2 cellular contexts compared by ENCODE assay signal in genomic region chr6:167294651-167295494, GRCh38.
A peak's percentile ranks its signal among the peaks of the same experiment; 100 is the strongest.
TF ChIP-seq lines count a peak whose summit lies in the region.

No MANE protein-coding gene starts in this region.

TF ChIP-seq in K562, 482 proteins besides CTCF, POLR2A, EP300 and RAD21:
- TF ChIP-seq, protein P1, sequence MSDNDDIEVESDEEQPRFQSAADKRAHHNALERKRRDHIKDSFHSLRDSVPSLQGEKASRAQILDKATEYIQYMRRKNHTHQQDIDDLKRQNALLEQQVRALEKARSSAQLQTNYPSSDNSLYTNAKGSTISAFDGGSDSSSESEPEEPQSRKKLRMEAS (CRISPR knock-in tag; IDR thresholded peaks at IDR 0.05): peak; percentile 54; the same call in 1 of the 2 replicates
- TF ChIP-seq, protein P2, sequence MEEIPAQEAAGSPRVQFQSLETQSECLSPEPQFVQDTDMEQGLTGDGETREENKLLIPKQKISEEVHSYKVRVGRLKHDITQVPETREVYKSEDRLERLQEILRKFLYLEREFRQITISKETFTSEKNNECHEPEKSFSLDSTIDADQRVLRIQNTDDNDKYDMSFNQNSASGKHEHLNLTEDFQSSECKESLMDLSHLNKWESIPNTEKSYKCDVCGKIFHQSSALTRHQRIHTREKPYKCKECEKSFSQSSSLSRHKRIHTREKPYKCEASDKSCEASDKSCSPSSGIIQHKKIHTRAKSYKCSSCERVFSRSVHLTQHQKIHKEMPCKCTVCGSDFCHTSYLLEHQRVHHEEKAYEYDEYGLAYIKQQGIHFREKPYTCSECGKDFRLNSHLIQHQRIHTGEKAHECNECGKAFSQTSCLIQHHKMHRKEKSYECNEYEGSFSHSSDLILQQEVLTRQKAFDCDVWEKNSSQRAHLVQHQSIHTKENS (CRISPR knock-in tag; IDR thresholded peaks at IDR 0.05): no peak
- peak; percentile 82; the same call in 1 of the 2 replicates for TF ChIP-seq ZNF263 (CRISPR knock-in tag; IDR thresholded peaks at IDR 0.05; ENCODE audit: borderline replicate concordance)
- TF ChIP-seq ZBTB1 (CRISPR knock-in tag; IDR thresholded peaks at IDR 0.05; ENCODE audit: borderline replicate concordance, low read depth): peak; percentile 27; the same call in 1 of the 2 replicates

TF ChIP-seq in H1, 55 proteins besides CTCF, POLR2A, EP300 and RAD21:
- TF ChIP-seq TCF12 (IDR thresholded peaks at IDR 0.05; ENCODE audit: low read depth, low read length): no peak
- no peak for TF ChIP-seq BACH1 (IDR thresholded peaks at IDR 0.05; ENCODE audit: low read length)
- TF ChIP-seq, protein P3, sequence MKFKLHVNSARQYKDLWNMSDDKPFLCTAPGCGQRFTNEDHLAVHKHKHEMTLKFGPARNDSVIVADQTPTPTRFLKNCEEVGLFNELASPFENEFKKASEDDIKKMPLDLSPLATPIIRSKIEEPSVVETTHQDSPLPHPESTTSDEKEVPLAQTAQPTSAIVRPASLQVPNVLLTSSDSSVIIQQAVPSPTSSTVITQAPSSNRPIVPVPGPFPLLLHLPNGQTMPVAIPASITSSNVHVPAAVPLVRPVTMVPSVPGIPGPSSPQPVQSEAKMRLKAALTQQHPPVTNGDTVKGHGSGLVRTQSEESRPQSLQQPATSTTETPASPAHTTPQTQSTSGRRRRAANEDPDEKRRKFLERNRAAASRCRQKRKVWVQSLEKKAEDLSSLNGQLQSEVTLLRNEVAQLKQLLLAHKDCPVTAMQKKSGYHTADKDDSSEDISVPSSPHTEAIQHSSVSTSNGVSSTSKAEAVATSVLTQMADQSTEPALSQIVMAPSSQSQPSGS (IDR thresholded peaks at IDR 0.05; ENCODE audit: low read length): no peak
- TF ChIP-seq KDM1A (IDR thresholded peaks at IDR 0.05; ENCODE audit: borderline replicate concordance, low read length): no peak
- no peak for TF ChIP-seq NANOG (IDR thresholded peaks at IDR 0.05; ENCODE audit: insufficient read depth, low read depth, low read length, poor library complexity, severe bottlenecking)
- no peak for TF ChIP-seq EZH2 (IDR thresholded peaks at IDR 0.05; ENCODE audit: low read depth, low read length, severe bottlenecking)
- TF ChIP-seq, protein P4, sequence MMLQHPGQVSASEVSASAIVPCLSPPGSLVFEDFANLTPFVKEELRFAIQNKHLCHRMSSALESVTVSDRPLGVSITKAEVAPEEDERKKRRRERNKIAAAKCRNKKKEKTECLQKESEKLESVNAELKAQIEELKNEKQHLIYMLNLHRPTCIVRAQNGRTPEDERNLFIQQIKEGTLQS (IDR thresholded peaks at IDR 0.05; ENCODE audit: insufficient read depth, low read depth, low read length): no peak
- no peak for TF ChIP-seq CEBPB (IDR thresholded peaks at IDR 0.05; ENCODE audit: low read depth, low read length)
- TF ChIP-seq CHD7 (IDR thresholded peaks at IDR 0.05; ENCODE audit: insufficient replicate concordance, low read length): no peak
- TF ChIP-seq TAF7 (optimal IDR thresholded peaks at IDR 0.05; ENCODE audit: borderline replicate concordance, low read depth, low read length): no peak
- no peak for TF ChIP-seq HDAC2 (IDR thresholded peaks at IDR 0.05; ENCODE audit: borderline replicate concordance in 1 of 2, low read depth in 2 of 2, low read length in 2 of 2)
- TF ChIP-seq BCL11A (IDR thresholded peaks at IDR 0.05; ENCODE audit: low read depth in 2 of 2, low read length in 2 of 2): no peak
- no peak for TF ChIP-seq E2F6 (IDR thresholded peaks at IDR 0.05)
- no peak for TF ChIP-seq CHD1 (IDR thresholded peaks at IDR 0.05; ENCODE audit: low read depth, low read length)
- no peak for TF ChIP-seq USF2 (IDR thresholded peaks at IDR 0.05; ENCODE audit: low read length)
- no peak for TF ChIP-seq SP1 (IDR thresholded peaks at IDR 0.05; ENCODE audit: low read depth, low read length)
- no peak for TF ChIP-seq RBBP5 (IDR thresholded peaks at IDR 0.05; ENCODE audit: borderline replicate concordance, low read depth, low read length)
